In genomic region chr6:30345852-30346251, GRCh38 we compare ENCODE assay signal across 8 cellular contexts. TPM values are rescaled to one million over a fixed set of nuclear protein-coding genes. Genes with fewer than 3 reads are reported as not detected.
DNase-seq lines count a peak whose midpoint lies in the region; ATAC-seq and TF ChIP-seq lines count a peak whose summit lies in the region.

No MANE protein-coding gene starts in this region.

- H3K27me3 ChIP-seq in GM23338 (ENCODE audit: insufficient read depth) (no peaks in the 10 kb centered on the region), gastroesophageal sphincter (no peaks in the 10 kb centered on the region), skeletal muscle satellite cell (ENCODE audit: control insufficient read depth, insufficient read depth, low read length) (no peaks in the 10 kb centered on the region)

- H3K9ac ChIP-seq in skeletal muscle satellite cell (ENCODE audit: low read depth, low read length) = peak overlapping the region; percentile 87

- H3K4me1 Mint-ChIP-seq in GM23338 = peaks cover 8% of the 10 kb centered on the region
- peaks cover 25% of the 10 kb centered on the region for H3K4me1 Mint-ChIP-seq in T-helper 17 cell

- WGBS in gastroesophageal sphincter (ENCODE audit: low coverage in 1 of 2), 2 donors = 6 to 20% methylated on average over 3 to 4 of the region's 4 CpGs

- H3K4me2 ChIP-seq in GM23338 (peak overlapping the region; percentile 73), skeletal muscle satellite cell (ENCODE audit: low read length) (peak overlapping the region; percentile 76)

- H3K9me2 ChIP-seq in GM23338 (ENCODE audit: insufficient read depth) = no peaks in the 10 kb centered on the region

- H3K27ac ChIP-seq in GM23338 (ENCODE audit: low read depth) (peak overlapping the region; percentile 4; the same call in 1 of the 2 replicates), gastroesophageal sphincter (peak overlapping the region in 3 of 4 donors; percentile 91 to 96 (median 92))

- DNase-seq in GM23338 (ENCODE audit: low spot score) = no peak
- DNase-seq in T-helper 17 cell = no peak
- DNase-seq in NCI-H1930 (lab: John Stamatoyannopoulos, UW) = no peak
- DNase-seq in NCI-H69 (lab: John Stamatoyannopoulos, UW) = no peak

- H3K4me3 Mint-ChIP-seq in GM23338 (peak overlapping the region; percentile 86), T-helper 17 cell (peak overlapping the region; percentile 90)

- H3K9me3 ChIP-seq in T-helper 17 cell (ENCODE audit: control insufficient read depth, low read length, poor library complexity, severe bottlenecking) = no peaks in the 10 kb centered on the region
- H3K9me3 ChIP-seq in gastroesophageal sphincter = no peaks in the 10 kb centered on the region
- H3K9me3 ChIP-seq in skeletal muscle satellite cell (replicated peaks; ENCODE audit: low read length) = no peaks in the 10 kb centered on the region

- H3K4me1 ChIP-seq in GM23338 (ENCODE audit: insufficient read depth) (no peaks in the 10 kb centered on the region), gastroesophageal sphincter (peaks cover 0 to 16% (median 4%) of the 10 kb centered on the region in 3 donors), skeletal muscle satellite cell (ENCODE audit: control insufficient read depth, insufficient read depth, low read length) (peaks cover 4% of the 10 kb centered on the region)

- peaks cover 10% of the 10 kb centered on the region; the same call in 1 of the 2 replicates for H3K36me3 ChIP-seq in GM23338 (ENCODE audit: insufficient read depth)
- H3K36me3 ChIP-seq in gastroesophageal sphincter = peaks cover 0 to 40% of the 10 kb centered on the region in 2 donors
- peaks cover 18% of the 10 kb centered on the region for H3K36me3 ChIP-seq in skeletal muscle satellite cell (ENCODE audit: insufficient read depth, low read length)

- H3K36me3 Mint-ChIP-seq in GM23338 (ENCODE audit: low read depth) (peaks cover 32% of the 10 kb centered on the region), T-helper 17 cell (ENCODE audit: low read depth) (peaks cover 2% of the 10 kb centered on the region)

- 0 out of 2 replicates have a peak, but pooled peaks cover 8% of the 10 kb centered on the region for H4K20me1 ChIP-seq in GM23338 (replicated peaks; ENCODE audit: insufficient read depth)

- no peaks in the 10 kb centered on the region for H3F3A ChIP-seq in GM23338 (replicated peaks; ENCODE audit: low read depth)

- TF ChIP-seq CTCF in GM23338 (conservative IDR thresholded peaks at IDR 0.05; ENCODE audit: low read depth in 2 of 2) (no peak), gastroesophageal sphincter (IDR thresholded peaks at IDR 0.05) (no peak)

- no peaks in the 10 kb centered on the region for H3K9me3 Mint-ChIP-seq in GM23338

- peak overlapping the region; percentile 94 for H3K4me3 ChIP-seq in GM23338
- peak overlapping the region; percentile 59 to 91 for H3K4me3 ChIP-seq in gastroesophageal sphincter
- peak overlapping the region; percentile 95 for H3K4me3 ChIP-seq in skeletal muscle satellite cell (ENCODE audit: low read length)

- TF ChIP-seq EP300 in gastroesophageal sphincter (IDR thresholded peaks at IDR 0.05) = no peak

- 0 out of 2 replicates have a peak, but pooled peaks cover 4% of the 10 kb centered on the region for H3K79me2 ChIP-seq in GM23338 (replicated peaks; ENCODE audit: insufficient read depth)

- ATAC-seq in GM23338 (no peak), T-helper 17 cell (no peak), gastroesophageal sphincter (no peak), GM19324 (IDR thresholded peaks at IDR 0.05; ENCODE audit: low FRiP score, unreplicated experiment) (no peak), GM21717 (IDR thresholded peaks at IDR 0.05; ENCODE audit: unreplicated experiment) (no peak)

- H3K27ac Mint-ChIP-seq in GM23338 (0 out of 2 replicates have a peak overlapping the region, but pooled peaks have one; percentile 60), T-helper 17 cell (peak overlapping the region; percentile 84)

- TF ChIP-seq POLR2A in gastroesophageal sphincter (IDR thresholded peaks at IDR 0.05) = no peak

- H3K27me3 Mint-ChIP-seq in GM23338 (ENCODE audit: insufficient read depth, low read depth, poor library complexity) (peaks cover 5% of the 10 kb centered on the region), T-helper 17 cell (no peaks in the 10 kb centered on the region)

- peak overlapping the region; percentile 25; the same call in 1 of the 2 replicates for H2AFZ ChIP-seq in GM23338

TF ChIP-seq in GM23338, 12 proteins besides CTCF, POLR2A, EP300 and RAD21:
- no peak for TF ChIP-seq NANOG (IDR thresholded peaks at IDR 0.05; ENCODE audit: borderline replicate concordance)
- TF ChIP-seq JUNB (IDR thresholded peaks at IDR 0.05; ENCODE audit: unreplicated experiment) = no peak

RNA-seq across cellular contexts. Expression of gene RPP21, which starts 0.9 kb away (rescaled TPM):
- 63.7 and 79.3 TPM in 2 replicates for total RNA-seq in GM23338 (2014; rRNA removed; shearing (Covaris generic))
- 161 and 178 TPM in 2 replicates for polyA plus RNA-seq in GM23338 (2016; fragmentation: Nextera tagmentation; extraction: Ambion mirVana)
- total RNA-seq in T-helper 17 cell (10 to 100 TPM; 34.1 to 38.5 TPM), gastroesophageal sphincter (100 to 1,000 TPM in 1 of 4 donors, 10 to 100 TPM in 3; 60.7 to 137 (median 82.2) TPM)
- total RNA-seq in skeletal muscle satellite cell (2012; rRNA removed) = 42.8 and 43.7 TPM in 2 replicates

RNA-seq across cellular contexts. Expression of gene TRIM39, which starts 19.1 kb away (rescaled TPM):
- total RNA-seq in GM23338 (2014; rRNA removed; shearing (Covaris generic)) = 14.6 and 19.2 TPM in 2 replicates
- polyA plus RNA-seq in GM23338 (2016; fragmentation: Nextera tagmentation; extraction: Ambion mirVana) = 5.4 and 5.9 TPM in 2 replicates
- total RNA-seq in T-helper 17 cell (10 to 100 TPM; 41.4 to 47.3 TPM), gastroesophageal sphincter (10 to 100 TPM; 18.4 to 24.1 (median 22.6) TPM)
- total RNA-seq in skeletal muscle satellite cell (2012; rRNA removed) = 7.1 and 8.3 TPM in 2 replicates
